Comparison of ENCODE assay signal across 9 cellular contexts in genomic region chr1:68116643-68117235, GRCh38.
DNase-seq lines count a peak whose midpoint lies in the region; ATAC-seq and TF ChIP-seq lines count a peak whose summit lies in the region.
"Had no signal": no experiment of that assay in that cellular context is flagged by ENCODE, and none has a peak within 500 bp of the region (broad histone marks: within the 10 kb centered on the region; RNA-seq: fewer than 3 reads in every experiment).

No MANE protein-coding gene starts in this region.

- no peak overlapping the region for H3K9ac ChIP-seq in neuronal stem cell (ENCODE audit: low read depth, low read length, poor library complexity)

- DNase-seq in CD1c-positive myeloid dendritic cell (ENCODE audit: extremely low spot score) (peak; percentile 64), NCI-H69 (lab: John Stamatoyannopoulos, UW) (peak; percentile 50), fibroblast of peridontal ligament (ENCODE audit: extremely low read depth) (peak; percentile 77), neuronal stem cell (ENCODE audit: low spot score) (peak; percentile 49), upper lobe of right lung (no peak)
- DNase-seq in activated CD8-positive, alpha-beta memory T cell treated with anti-CD3 and anti-CD28 coated beads, Interleukin-2, amount 10 ng/mL, durations not matched to agents 7 days and 5 days: peak; percentile 60

- no peak overlapping the region for H2AFZ ChIP-seq in neuronal stem cell (ENCODE audit: low read length)

- H2AK5ac ChIP-seq in neuronal stem cell (ENCODE audit: low read depth, low read length): no peak overlapping the region

- H3K27me3 ChIP-seq in neuronal stem cell (ENCODE audit: control insufficient read depth in 3 of 3, insufficient read depth in 3 of 3, low read depth in 1 of 3, low read length in 3 of 3) (no peaks in the 10 kb centered on the region), upper lobe of right lung (no peaks in the 10 kb centered on the region)

- no peak overlapping the region for H2BK5ac ChIP-seq in neuronal stem cell (ENCODE audit: low read length)

- POLR2A ChIA-PET in HEK293 (lab: Yijun Ruan, JAX): no interaction called here

- no peaks in the 10 kb centered on the region for H3K4me1 ChIP-seq in HEK293 (ENCODE audit: control insufficient read depth, insufficient read depth, low read length)
- peaks cover 1 to 2% of the 10 kb centered on the region in 2 donors for H3K4me1 ChIP-seq in neuronal stem cell (ENCODE audit: control insufficient read depth in 2 of 2, insufficient read depth in 1 of 2, low read depth in 1 of 2, low read length in 2 of 2)
- peaks cover 7% of the 10 kb centered on the region for H3K4me1 ChIP-seq in upper lobe of right lung

- no peak overlapping the region for H3K14ac ChIP-seq in neuronal stem cell (ENCODE audit: low read length)

- H3K36me3 ChIP-seq in HEK293 (ENCODE audit: control insufficient read depth in 2 of 2, insufficient read depth in 1 of 2, low read length in 2 of 2) (peaks cover 4 to 17% of the 10 kb centered on the region in 2 experiments; a peak in 1 of 3 replicates), neuronal stem cell (replicated peaks in 1 of 2; ENCODE audit: control insufficient read depth in 2 of 2, insufficient read depth in 2 of 2, low read length in 2 of 2) (peaks cover 0 to 55% of the 10 kb centered on the region in 2 donors), upper lobe of right lung (no peaks in the 10 kb centered on the region)

- no peak overlapping the region for H3K23ac ChIP-seq in neuronal stem cell (ENCODE audit: low read depth, low read length, poor library complexity)

- no peak overlapping the region for H3K4ac ChIP-seq in neuronal stem cell (ENCODE audit: low read length)

- H3K79me1 ChIP-seq in neuronal stem cell (ENCODE audit: low read depth, low read length): no peaks in the 10 kb centered on the region

- H2BK120ac ChIP-seq in neuronal stem cell (ENCODE audit: low read depth, low read length): no peak overlapping the region

- TF ChIP-seq CTCF in HEK293 (tag by site-specific recombination; IDR thresholded peaks at IDR 0.05) (peak; percentile 65), upper lobe of right lung (IDR thresholded peaks at IDR 0.05) (peak; percentile 88)

- peaks cover 2% of the 10 kb centered on the region for H3K4me1 Mint-ChIP-seq in activated CD8-positive, alpha-beta memory T cell treated with anti-CD3 and anti-CD28 coated beads, Interleukin-2, amount 10 ng/mL, durations not matched to agents 7 days and 5 days

- H3K27ac ChIP-seq in HEK293 (ENCODE audit: extremely low read depth, low read depth, low read length) (no peak overlapping the region), neuronal stem cell (replicated peaks; ENCODE audit: low read length) (no peak overlapping the region), upper lobe of right lung (no peak overlapping the region)
- H3K27ac ChIP-seq: skin epidermis had no signal

- no peaks in the 10 kb centered on the region for H3K9me3 Mint-ChIP-seq in activated CD8-positive, alpha-beta memory T cell treated with anti-CD3 and anti-CD28 coated beads, Interleukin-2, amount 10 ng/mL, durations not matched to agents 7 days and 5 days (ENCODE audit: low read depth)

- ATAC-seq in activated CD8-positive, alpha-beta memory T cell treated with anti-CD3 and anti-CD28 coated beads, Interleukin-2, amount 10 ng/mL, durations not matched to agents 7 days and 5 days: no peak
- ATAC-seq in upper lobe of right lung (peak; percentile 52), GM21381 (IDR thresholded peaks at IDR 0.05; ENCODE audit: unreplicated experiment) (no peak)

- no peak overlapping the region for H2BK12ac ChIP-seq in neuronal stem cell (ENCODE audit: low read length)

- H3K4me3 ChIP-seq in HEK293 (ENCODE audit: low read depth, low read length): no peak overlapping the region
- H3K4me3 ChIP-seq in neuronal stem cell (ENCODE audit: low read length in 2 of 2): no peak overlapping the region
- H3K4me3 ChIP-seq in upper lobe of right lung: no peak overlapping the region

- H3K9me3 ChIP-seq in HEK293 (ENCODE audit: control insufficient read depth, insufficient read depth, low read depth, low read length): no peaks in the 10 kb centered on the region
- no peaks in the 10 kb centered on the region for H3K9me3 ChIP-seq in neuronal stem cell (replicated peaks in 1 of 2; ENCODE audit: control insufficient read depth in 2 of 2, insufficient read depth in 1 of 2, low read depth in 1 of 2, low read length in 2 of 2)
- H3K9me3 ChIP-seq in upper lobe of right lung: no peaks in the 10 kb centered on the region

- peaks cover 2% of the 10 kb centered on the region for H3K27me3 Mint-ChIP-seq in activated CD8-positive, alpha-beta memory T cell treated with anti-CD3 and anti-CD28 coated beads, Interleukin-2, amount 10 ng/mL, durations not matched to agents 7 days and 5 days

- H3K18ac ChIP-seq in neuronal stem cell (ENCODE audit: low read length): no peak overlapping the region

- no peak overlapping the region for H4K8ac ChIP-seq in neuronal stem cell (ENCODE audit: low read depth, low read length)

- no peaks in the 10 kb centered on the region for H3K36me3 Mint-ChIP-seq in activated CD8-positive, alpha-beta memory T cell treated with anti-CD3 and anti-CD28 coated beads, Interleukin-2, amount 10 ng/mL, durations not matched to agents 7 days and 5 days

- peak overlapping the region; percentile 18 for H3K4me3 Mint-ChIP-seq in activated CD8-positive, alpha-beta memory T cell treated with anti-CD3 and anti-CD28 coated beads, Interleukin-2, amount 10 ng/mL, durations not matched to agents 7 days and 5 days

- intact Hi-C loops in upper lobe of right lung (cut with DNase I): loop anchor here (5.0 to 10.0 kb wide), 2 partner anchors 231 to 262 kb away; no protein-coding TSS in a partner anchor

- 100% methylated on average over 1 of the region's 3 CpGs; no CpG with 5 or more reads in 1 of the 2 donors for WGBS in neuronal stem cell (ENCODE audit: extremely low coverage in 2 of 2, insufficient read length in 2 of 2, insufficient replicate concordance in 1 of 2), 2 donors

- H3K27ac Mint-ChIP-seq in activated CD8-positive, alpha-beta memory T cell treated with anti-CD3 and anti-CD28 coated beads, Interleukin-2, amount 10 ng/mL, durations not matched to agents 7 days and 5 days: no peak overlapping the region

- H4K91ac ChIP-seq in neuronal stem cell (ENCODE audit: low read depth, low read length, poor library complexity): no peak overlapping the region

- no peak overlapping the region for H2BK15ac ChIP-seq in neuronal stem cell (ENCODE audit: low read length)

- CTCF ChIA-PET in HEK293 (lab: Yijun Ruan, JAX): interaction anchor here (0.6 to 11.2 kb wide), 38 partner anchors 9 to 584 kb away, joined by 3 to 292 read pairs (median 4); no protein-coding TSS in a partner anchor
- CTCF ChIA-PET in activated CD8-positive, alpha-beta memory T cell treated with anti-CD3 and anti-CD28 coated beads, Interleukin-2, amount 10 ng/mL, durations not matched to agents 7 days and 5 days (lab: Charles Lee): interaction anchor here (0.7 to 2.6 kb wide), 12 partner anchors 9 to 1621 kb away, joined by 3 to 14 read pairs (median 4); no protein-coding TSS in a partner anchor

- H3K4me2 ChIP-seq in neuronal stem cell (ENCODE audit: insufficient read depth, low read length, poor library complexity, severe bottlenecking): no peak overlapping the region

TF ChIP-seq in HEK293, 187 proteins besides CTCF, POLR2A, EP300 and RAD21 (continues in another document):
- peak; percentile 84 for TF ChIP-seq ZNF366 (tag by site-specific recombination; conservative IDR thresholded peaks at IDR 0.05)
- TF ChIP-seq, protein P1, sequence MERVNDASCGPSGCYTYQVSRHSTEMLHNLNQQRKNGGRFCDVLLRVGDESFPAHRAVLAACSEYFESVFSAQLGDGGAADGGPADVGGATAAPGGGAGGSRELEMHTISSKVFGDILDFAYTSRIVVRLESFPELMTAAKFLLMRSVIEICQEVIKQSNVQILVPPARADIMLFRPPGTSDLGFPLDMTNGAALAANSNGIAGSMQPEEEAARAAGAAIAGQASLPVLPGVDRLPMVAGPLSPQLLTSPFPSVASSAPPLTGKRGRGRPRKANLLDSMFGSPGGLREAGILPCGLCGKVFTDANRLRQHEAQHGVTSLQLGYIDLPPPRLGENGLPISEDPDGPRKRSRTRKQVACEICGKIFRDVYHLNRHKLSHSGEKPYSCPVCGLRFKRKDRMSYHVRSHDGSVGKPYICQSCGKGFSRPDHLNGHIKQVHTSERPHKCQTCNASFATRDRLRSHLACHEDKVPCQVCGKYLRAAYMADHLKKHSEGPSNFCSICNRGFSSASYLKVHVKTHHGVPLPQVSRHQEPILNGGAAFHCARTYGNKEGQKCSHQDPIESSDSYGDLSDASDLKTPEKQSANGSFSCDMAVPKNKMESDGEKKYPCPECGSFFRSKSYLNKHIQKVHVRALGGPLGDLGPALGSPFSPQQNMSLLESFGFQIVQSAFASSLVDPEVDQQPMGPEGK (tag by site-specific recombination; IDR thresholded peaks at IDR 0.05): 0 out of 2 replicates have a peak, but pooled peaks have one; percentile 20
- peak; percentile 85 for TF ChIP-seq ZNF654 (tag by site-specific recombination; IDR thresholded peaks at IDR 0.05; ENCODE audit: low read depth)
- 0 out of 2 replicates have a peak, but pooled peaks have one; percentile 24 for TF ChIP-seq ZNF2 (tag by site-specific recombination; IDR thresholded peaks at IDR 0.05)
- TF ChIP-seq ZFP3 (tag by site-specific recombination; IDR thresholded peaks at IDR 0.05; ENCODE audit: low read depth): no peak
- peak; percentile 25; the same call in 1 of the 2 replicates for TF ChIP-seq ZEB2 (tag by site-specific recombination; IDR thresholded peaks at IDR 0.05)
- no peak for TF ChIP-seq ZNF350 (tag by site-specific recombination; IDR thresholded peaks at IDR 0.05)
- no peak for TF ChIP-seq ZNF280C (tag by site-specific recombination; IDR thresholded peaks at IDR 0.05)
- TF ChIP-seq PRDM1 (tag by site-specific recombination; IDR thresholded peaks at IDR 0.05): peak; percentile 92
